Comparison of ENCODE assay signal across 21 cellular contexts in the genomic region with DNA sequence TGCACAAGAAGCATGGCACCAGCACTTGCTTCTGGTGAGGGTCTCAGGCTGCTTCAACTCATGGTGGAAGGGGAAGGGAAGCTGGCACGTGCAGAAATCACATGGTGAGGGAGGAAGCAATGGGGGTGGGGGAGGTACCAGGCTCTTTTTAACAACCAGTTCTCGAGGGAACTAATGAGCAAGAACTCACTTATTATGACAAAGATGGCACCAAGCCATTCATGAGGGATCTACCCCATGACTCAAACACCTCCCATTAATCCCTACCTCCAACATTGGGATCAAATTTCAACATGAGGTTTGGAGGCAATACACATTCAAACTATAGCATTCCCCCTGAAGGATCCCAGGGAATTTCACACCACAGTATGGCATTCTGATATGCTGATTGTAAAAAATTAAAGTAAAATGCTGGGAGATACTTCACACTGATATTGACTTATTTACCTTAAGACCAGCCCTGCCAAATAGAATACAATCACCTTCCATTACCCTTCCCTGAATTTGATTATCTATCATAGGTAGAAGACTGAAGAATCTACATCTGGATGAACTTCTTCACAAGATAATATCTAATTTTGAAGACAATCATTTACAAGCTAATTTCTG.
DNase-seq lines count a peak whose midpoint lies in the region; ATAC-seq, FAIRE-seq and TF ChIP-seq lines count a peak whose summit lies in the region.
"Had no signal": no experiment of that assay in that cellular context is flagged by ENCODE, and none has a peak within 500 bp of the region (broad histone marks: within the 10 kb centered on the region; RNA-seq: fewer than 3 reads in every experiment).

No MANE protein-coding gene starts in this region.

- H3K79me2 ChIP-seq in keratinocyte (ENCODE audit: control insufficient read depth, insufficient read depth, low read length) (no peaks in the 10 kb centered on the region), PC-9 (ENCODE audit: low read depth) (no peaks in the 10 kb centered on the region)

- peak; percentile 71 for FAIRE-seq in keratinocyte (lab: Jason Lieb, UNC)
- FAIRE-seq: pancreas had no signal

- no peaks in the 10 kb centered on the region for H3K36me3 ChIP-seq in keratinocyte (ENCODE audit: control insufficient read depth in 2 of 2, extremely low read depth in 1 of 2, insufficient read depth in 2 of 2, low read length in 2 of 2)
- H3K36me3 ChIP-seq in PC-9 (ENCODE audit: low read depth): no peaks in the 10 kb centered on the region
- H3K36me3 ChIP-seq: lower lobe of right lung, pancreas, suprapubic skin had no signal

- H3K27me3 ChIP-seq in keratinocyte (ENCODE audit: control insufficient read depth, extremely low read depth, insufficient read depth, low read length): no peaks in the 10 kb centered on the region
- no peaks in the 10 kb centered on the region for H3K27me3 ChIP-seq in PC-9 (ENCODE audit: insufficient read depth, low read depth)
- H3K27me3 ChIP-seq: pancreas, suprapubic skin had no signal

- H3K9me1 ChIP-seq in keratinocyte (ENCODE audit: control insufficient read depth, extremely low read depth, insufficient read depth, low read length): no peaks in the 10 kb centered on the region

- TF ChIP-seq CTCF in cardiac fibroblast (IDR thresholded peaks at IDR 0.05; ENCODE audit: low read depth, low read length): no peak
- no peak for TF ChIP-seq CTCF in keratinocyte (optimal IDR thresholded peaks at IDR 0.05 in 1 of 3, IDR thresholded peaks at IDR 0.05 in 1 of 3, conservative IDR thresholded peaks at IDR 0.05 in 1 of 3; ENCODE audit: extremely low read depth in 1 of 3, insufficient read depth in 2 of 3, low read length in 3 of 3)
- no peak for TF ChIP-seq CTCF in PC-9 (conservative IDR thresholded peaks at IDR 0.05)

- no peak overlapping the region for H3K27ac ChIP-seq in keratinocyte (ENCODE audit: control insufficient read depth, insufficient read depth, low read length)
- no peak overlapping the region for H3K27ac ChIP-seq in PC-9
- H3K27ac ChIP-seq: KMS-11, lower lobe of right lung, pancreas, suprapubic skin had no signal

- no peaks in the 10 kb centered on the region for H3K9me2 ChIP-seq in PC-9 (ENCODE audit: insufficient read depth)

- H3K4me2 ChIP-seq in keratinocyte (ENCODE audit: control insufficient read depth, extremely low read depth, insufficient read depth, low read depth, low read length): no peak overlapping the region
- no peak overlapping the region for H3K4me2 ChIP-seq in PC-9
- H3K4me2 ChIP-seq: KMS-11 had no signal

- DNase-seq in ELR (ENCODE audit: low read depth) (peak; percentile 41), NCI-H2171 treated with DMSO at 0.1 percent for 48 hours (lab: John Stamatoyannopoulos, UW) (peak; percentile 48), cardiac fibroblast (ENCODE audit: low read depth in 2 of 2) (peak; percentile 43 to 64), keratinocyte (ENCODE audit: low read depth, low spot score) (no peak), kidney glomerular epithelial cell (lab: John Stamatoyannopoulos, UW) (no peak), PC-9 (no peak), NCI-H510A treated with DMSO at 0.1 percent for 48 hours (lab: John Stamatoyannopoulos, UW) (no peak)
- DNase-seq: activated B cell treated with CpG ODN at 0.5 μM for 24 hours; activated CD8-positive, alpha-beta T cell treated with anti-CD3 and anti-CD28 coated beads, Interleukin-2, amount 10 ng/mL, durations not matched to agents 7 days and 5 days; GDM1; lower lobe of right lung; naive B cell; NCI-H1105; NK-92 treated with Interleukin-12 subunit alpha and Interleukin-12 subunit beta, amount 100 ng/mL, for 24 hours; pancreas; SIG-M5; stimulated activated CD4-positive, alpha-beta T cell treated with anti-CD3 and anti-CD28 coated beads, Interleukin-4, amount 100 ng/mL, for 4 hours; T-helper 2 cell had no signal

- H3K9ac ChIP-seq in keratinocyte (ENCODE audit: control insufficient read depth, extremely low read depth, insufficient read depth, low read length): no peak overlapping the region
- H3K9ac ChIP-seq: KMS-11 had no signal

- H3K9me3 ChIP-seq in keratinocyte (ENCODE audit: control insufficient read depth, low read depth, low read length) (no peaks in the 10 kb centered on the region), PC-9 (ENCODE audit: insufficient read depth, low read depth) (no peaks in the 10 kb centered on the region)
- H3K9me3 ChIP-seq: lower lobe of right lung, pancreas, suprapubic skin had no signal

- intact Hi-C loops in PC-9 (cut with micrococcal nuclease; ENCODE audit: unreplicated experiment): no loop called here

- peaks cover 2% of the 10 kb centered on the region for H3K4me1 ChIP-seq in keratinocyte (ENCODE audit: control insufficient read depth, extremely low read depth, insufficient read depth, low read length)
- H3K4me1 ChIP-seq in PC-9 (replicated peaks; ENCODE audit: insufficient read depth): no peaks in the 10 kb centered on the region
- H3K4me1 ChIP-seq: lower lobe of right lung, pancreas, suprapubic skin had no signal

- peak overlapping the region; percentile 29 for H2AFZ ChIP-seq in keratinocyte (ENCODE audit: control insufficient read depth, low read length)
- no peak overlapping the region for H2AFZ ChIP-seq in PC-9

- dilution Hi-C loops in keratinocyte (cut with MboI; ENCODE audit: extremely low pct_ligation_motif_present, low sequenced_read_pairs): no loop called here

- ATAC-seq in HG03097 (IDR thresholded peaks at IDR 0.05; ENCODE audit: low FRiP score, unreplicated experiment): no peak
- ATAC-seq: activated CD8-positive, alpha-beta T cell treated with anti-CD3 and anti-CD28 coated beads, Interleukin-2, amount 10 ng/mL, durations not matched to agents 7 days and 5 days; lower lobe of right lung; pancreas had no signal

- no TSS peak for BruUV-seq in PC-9 (replicated peaks; lab: Mats Ljungman, UMichigan)

- POLR2A ChIA-PET in PC-9 (lab: Charles Lee; ENCODE audit: unreplicated experiment): no interaction called here

- no peaks in the 10 kb centered on the region for H4K20me1 ChIP-seq in keratinocyte (ENCODE audit: control insufficient read depth, extremely low read depth, insufficient read depth, low read length)
- no peaks in the 10 kb centered on the region for H4K20me1 ChIP-seq in PC-9 (ENCODE audit: insufficient read depth)

- H3F3A ChIP-seq in PC-9 (ENCODE audit: insufficient read depth, low read depth): no peaks in the 10 kb centered on the region

- H3K4me3 ChIP-seq in cardiac fibroblast (replicated peaks in 1 of 2; ENCODE audit: low read depth in 2 of 2, low read length in 2 of 2) (no peak overlapping the region), keratinocyte (ENCODE audit: control insufficient read depth in 2 of 3, extremely low read depth in 1 of 3, insufficient read depth in 2 of 3, low read depth in 1 of 3, low read length in 3 of 3) (no peak overlapping the region), PC-9 (no peak overlapping the region)
- H3K4me3 ChIP-seq: lower lobe of right lung, pancreas, suprapubic skin had no signal

- CTCF ChIA-PET in PC-9 (lab: Charles Lee): no interaction called here

Comparison
In these comparisons a context has a peak if more than half of its experiments do, and no peak if none do; other contexts are left out.
1. DNase-seq: peak in ELR (single experiment), NCI-H2171 treated with DMSO at 0.1 percent for 48 hours (single experiment) and cardiac fibroblast (2 of 2); none in keratinocyte (single experiment), kidney glomerular epithelial cell (single experiment), PC-9 (0 of 2) and NCI-H510A treated with DMSO at 0.1 percent for 48 hours (single experiment).